Comparison of ENCODE assay signal across 21 cellular contexts in the genomic region with DNA sequence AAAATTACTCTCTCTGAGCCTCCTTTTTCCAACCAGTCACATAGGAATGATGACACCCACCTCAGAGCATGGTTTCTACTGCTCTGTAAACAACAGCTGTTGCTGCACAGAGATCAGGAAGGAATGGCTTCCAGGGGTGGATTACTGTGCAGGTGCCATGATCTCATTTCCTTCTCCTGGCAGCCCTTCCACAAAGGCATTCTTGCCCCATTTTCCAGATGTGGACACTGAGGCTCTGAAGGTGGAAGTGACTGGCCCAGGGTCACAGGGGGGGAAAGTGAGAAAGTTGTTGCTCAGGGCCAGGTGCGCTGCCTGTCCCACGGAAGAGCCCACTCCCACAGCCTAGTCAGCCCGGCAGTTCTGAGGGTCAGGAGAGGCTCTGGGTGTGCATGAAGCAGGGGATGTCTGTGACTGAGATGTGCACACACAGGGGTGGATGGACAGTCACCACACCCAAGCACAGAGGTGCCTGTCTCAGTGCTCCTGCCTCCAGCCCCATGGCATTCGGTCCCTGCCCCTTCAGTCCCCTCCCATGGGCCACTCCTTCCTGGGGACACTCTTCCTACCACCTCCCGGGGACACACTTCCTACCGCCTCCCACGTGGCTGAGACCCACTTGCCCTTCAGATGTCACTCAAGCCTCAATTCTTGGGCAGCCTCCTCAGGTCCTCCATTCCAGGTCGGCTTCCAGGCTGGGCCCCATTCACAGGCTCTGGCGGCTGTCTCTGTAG. TPM values are rescaled to one million over a fixed set of nuclear protein-coding genes. Genes with fewer than 3 reads are reported as not detected.
DNase-seq lines count a peak whose midpoint lies in the region; ATAC-seq, FAIRE-seq and TF ChIP-seq lines count a peak whose summit lies in the region.
"Had no signal": no experiment of that assay in that cellular context is flagged by ENCODE, and none has a peak within 500 bp of the region (broad histone marks: within the 10 kb centered on the region; RNA-seq: fewer than 3 reads in every experiment).

No MANE protein-coding gene starts in this region.

- intact Hi-C loops in activated CD8-positive, alpha-beta T cell treated with anti-CD3 and anti-CD28 coated beads for 36 hours (cut with micrococcal nuclease) = no loop called here
- intact Hi-C loops in PC-3 (cut with micrococcal nuclease) = no loop called here
- intact Hi-C loops in kidney (cut with DNase I) = no loop called here

- no peaks in the 10 kb centered on the region for H3F3A ChIP-seq in PC-3 (ENCODE audit: low read length, unreplicated experiment)

- BruUV-seq in PC-3 (replicated peaks; lab: Mats Ljungman, UMichigan) = no TSS peak

- H3K27me3 ChIP-seq in PC-3 (ENCODE audit: low read length) = no peaks in the 10 kb centered on the region

- ATAC-seq in activated CD8-positive, alpha-beta T cell treated with anti-CD3 and anti-CD28 coated beads, Interleukin-2, amount 10 ng/mL, durations not matched to agents 7 days and 5 days = no peak
- ATAC-seq in activated CD8-positive, alpha-beta T cell treated with anti-CD3 and anti-CD28 coated beads for 36 hours = no peak
- ATAC-seq in PC-3 (0 out of 2 replicates have a peak, but pooled peaks have one; percentile 41), GM19035 (IDR thresholded peaks at IDR 0.05; ENCODE audit: unreplicated experiment) (no peak)
- ATAC-seq: esophagus mucosa, left lung had no signal

- no peak overlapping the region for H3K4me2 ChIP-seq in PC-3 (ENCODE audit: low read length)

- H3K9me3 ChIP-seq in PC-3 (ENCODE audit: low read length) (no peaks in the 10 kb centered on the region), kidney (ENCODE audit: control insufficient read depth in 1 of 2, low read length in 2 of 2) (no peaks in the 10 kb centered on the region)
- H3K9me3 ChIP-seq: left lung, neutrophil had no signal

- H3K4me1 Mint-ChIP-seq in activated CD8-positive, alpha-beta T cell treated with anti-CD3 and anti-CD28 coated beads, Interleukin-2, amount 10 ng/mL, durations not matched to agents 7 days and 5 days (ENCODE audit: low read depth) = no peaks in the 10 kb centered on the region
- H3K4me1 Mint-ChIP-seq in activated CD8-positive, alpha-beta T cell treated with anti-CD3 and anti-CD28 coated beads for 36 hours (ENCODE audit: low read depth) = no peaks in the 10 kb centered on the region
- peaks cover 9% of the 10 kb centered on the region for H3K4me1 Mint-ChIP-seq in osteocyte (ENCODE audit: unreplicated experiment)
- H3K4me1 Mint-ChIP-seq: CD8-positive, alpha-beta memory T cell had no signal

- peak overlapping the region; percentile 43 for H3K27ac Mint-ChIP-seq in activated CD8-positive, alpha-beta T cell treated with anti-CD3 and anti-CD28 coated beads, Interleukin-2, amount 10 ng/mL, durations not matched to agents 7 days and 5 days
- no peak overlapping the region for H3K27ac Mint-ChIP-seq in activated CD8-positive, alpha-beta T cell treated with anti-CD3 and anti-CD28 coated beads for 36 hours
- H3K27ac Mint-ChIP-seq in osteocyte (ENCODE audit: unreplicated experiment) = no peak overlapping the region

- H3K27ac ChIP-seq in PC-3 (ENCODE audit: low read length) (no peak overlapping the region), kidney (ENCODE audit: low read depth in 2 of 2, low read length in 2 of 2) (no peak overlapping the region)
- H3K27ac ChIP-seq: left lung, neutrophil had no signal

- H4K20me1 ChIP-seq in PC-3 (ENCODE audit: low read length) = no peaks in the 10 kb centered on the region

- H3K9me3 Mint-ChIP-seq in activated CD8-positive, alpha-beta T cell treated with anti-CD3 and anti-CD28 coated beads, Interleukin-2, amount 10 ng/mL, durations not matched to agents 7 days and 5 days (ENCODE audit: insufficient read depth) = no peaks in the 10 kb centered on the region
- no peaks in the 10 kb centered on the region for H3K9me3 Mint-ChIP-seq in activated CD8-positive, alpha-beta T cell treated with anti-CD3 and anti-CD28 coated beads for 36 hours
- H3K9me3 Mint-ChIP-seq in osteocyte (ENCODE audit: unreplicated experiment) = no peaks in the 10 kb centered on the region
- H3K9me3 Mint-ChIP-seq: CD8-positive, alpha-beta memory T cell had no signal

- H3K36me3 ChIP-seq in PC-3 (ENCODE audit: low read depth, low read length) = no peaks in the 10 kb centered on the region
- H3K36me3 ChIP-seq in kidney (ENCODE audit: control insufficient read depth in 1 of 2, insufficient read depth in 2 of 2, low read length in 2 of 2) = no peaks in the 10 kb centered on the region
- H3K36me3 ChIP-seq: left lung, neutrophil had no signal

- H3K4me3 Mint-ChIP-seq in activated CD8-positive, alpha-beta T cell treated with anti-CD3 and anti-CD28 coated beads, Interleukin-2, amount 10 ng/mL, durations not matched to agents 7 days and 5 days = no peak overlapping the region
- no peak overlapping the region for H3K4me3 Mint-ChIP-seq in activated CD8-positive, alpha-beta T cell treated with anti-CD3 and anti-CD28 coated beads for 36 hours
- H3K4me3 Mint-ChIP-seq in osteocyte (ENCODE audit: unreplicated experiment) = no peak overlapping the region
- H3K4me3 Mint-ChIP-seq: CD8-positive, alpha-beta memory T cell had no signal

- FAIRE-seq in kidney (lab: Jason Lieb, UNC) = no peak

- no peaks in the 10 kb centered on the region for H3K79me2 ChIP-seq in PC-3 (ENCODE audit: low read length)

- H3K27me3 Mint-ChIP-seq in activated CD8-positive, alpha-beta T cell treated with anti-CD3 and anti-CD28 coated beads, Interleukin-2, amount 10 ng/mL, durations not matched to agents 7 days and 5 days (ENCODE audit: low read depth) = peaks cover 5% of the 10 kb centered on the region
- H3K27me3 Mint-ChIP-seq in activated CD8-positive, alpha-beta T cell treated with anti-CD3 and anti-CD28 coated beads for 36 hours = peaks cover 3% of the 10 kb centered on the region
- peaks cover 6% of the 10 kb centered on the region for H3K27me3 Mint-ChIP-seq in osteocyte (ENCODE audit: unreplicated experiment)

- H3K4me1 ChIP-seq in PC-3 (ENCODE audit: insufficient read depth, low read length) = no peaks in the 10 kb centered on the region; the same call in 1 of the 2 replicates
- no peaks in the 10 kb centered on the region for H3K4me1 ChIP-seq in kidney (ENCODE audit: control insufficient read depth in 1 of 2, insufficient read depth in 1 of 2, low read depth in 1 of 2, low read length in 2 of 2)
- H3K4me1 ChIP-seq: left lung had no signal

- CTCF ChIA-PET in activated CD8-positive, alpha-beta T cell treated with anti-CD3 and anti-CD28 coated beads, Interleukin-2, amount 10 ng/mL, durations not matched to agents 7 days and 5 days (lab: Charles Lee) = interaction anchor here (2.4 kb wide), 1 partner anchor 10 kb away, joined by 8 read pairs; no protein-coding TSS in a partner anchor
- CTCF ChIA-PET in activated CD8-positive, alpha-beta T cell treated with anti-CD3 and anti-CD28 coated beads for 36 hours (lab: Charles Lee) = interaction anchor here (1.2 to 1.7 kb wide), 3 partner anchors 10 to 287 kb away, joined by 3 to 6 read pairs (median 3); no protein-coding TSS in a partner anchor
- CTCF ChIA-PET in PC-3 (lab: Charles Lee) = interaction anchor here (0.5 kb wide), 1 partner anchor 300 kb away, joined by 4 read pairs; no protein-coding TSS in a partner anchor

- no peak for TF ChIP-seq CTCF in activated CD8-positive, alpha-beta T cell treated with anti-CD3 and anti-CD28 coated beads for 36 hours (IDR thresholded peaks at IDR 0.05)
- TF ChIP-seq CTCF in PC-3 (conservative IDR thresholded peaks at IDR 0.05; ENCODE audit: low read depth, low read length) = no peak
- no peak for TF ChIP-seq CTCF in kidney (IDR thresholded peaks at IDR 0.05; ENCODE audit: borderline replicate concordance, extremely low read depth, insufficient read depth)
- no peak for TF ChIP-seq CTCF in osteocyte (IDR thresholded peaks at IDR 0.05)

- H3K36me3 Mint-ChIP-seq in activated CD8-positive, alpha-beta T cell treated with anti-CD3 and anti-CD28 coated beads, Interleukin-2, amount 10 ng/mL, durations not matched to agents 7 days and 5 days (ENCODE audit: low read depth) = no peaks in the 10 kb centered on the region
- H3K36me3 Mint-ChIP-seq in activated CD8-positive, alpha-beta T cell treated with anti-CD3 and anti-CD28 coated beads for 36 hours (ENCODE audit: low read depth) = no peaks in the 10 kb centered on the region
- H3K36me3 Mint-ChIP-seq in osteocyte (ENCODE audit: unreplicated experiment) = no peaks in the 10 kb centered on the region
- H3K36me3 Mint-ChIP-seq: CD8-positive, alpha-beta memory T cell had no signal

- POLR2A ChIA-PET in activated CD8-positive, alpha-beta T cell treated with anti-CD3 and anti-CD28 coated beads, Interleukin-2, amount 10 ng/mL, durations not matched to agents 7 days and 5 days (lab: Charles Lee) = no interaction called here
- POLR2A ChIA-PET in activated CD8-positive, alpha-beta T cell treated with anti-CD3 and anti-CD28 coated beads for 36 hours (lab: Charles Lee) = no interaction called here
- POLR2A ChIA-PET in PC-3 (lab: Charles Lee; ENCODE audit: unreplicated experiment) = no interaction called here

- H3K9ac ChIP-seq in PC-3 (ENCODE audit: low read length) (no peak overlapping the region), kidney (ENCODE audit: low read length in 2 of 2) (no peak overlapping the region)

- H2AFZ ChIP-seq in PC-3 (ENCODE audit: low read length) = no peak overlapping the region

- no peak overlapping the region for H3K4me3 ChIP-seq in PC-3 (ENCODE audit: low read length)
- H3K4me3 ChIP-seq in kidney (ENCODE audit: low read length in 2 of 2) = no peak overlapping the region
- H3K4me3 ChIP-seq: left lung had no signal

- no peaks in the 10 kb centered on the region for H3K9me2 ChIP-seq in PC-3 (replicated peaks; ENCODE audit: low read length)

- no peak for DNase-seq in activated CD8-positive, alpha-beta T cell treated with anti-CD3 and anti-CD28 coated beads, Interleukin-2, amount 10 ng/mL, durations not matched to agents 7 days and 5 days
- DNase-seq in activated CD8-positive, alpha-beta T cell treated with anti-CD3 and anti-CD28 coated beads for 36 hours = no peak
- peak; percentile 38 for DNase-seq in PC-3
- peak; percentile 55 for DNase-seq in kidney
- DNase-seq in activated CD4-positive, alpha-beta T cell treated with anti-CD3 and anti-CD28 coated beads for 4 hours = no peak
- no peak for DNase-seq in osteocyte (ENCODE audit: extremely low spot score, unreplicated experiment)
- no peak for DNase-seq in NCI-H446 treated with DMSO at 0.1 percent for 48 hours (lab: John Stamatoyannopoulos, UW)
- DNase-seq: activated CD4-positive, alpha-beta T cell treated with anti-CD3 and anti-CD28 coated beads, Interleukin-2, amount 50 U/mL, for 4 hours; activated naive CD4-positive, alpha-beta T cell treated with Interleukin-2 at 50 U/mL for 16 hours; activated T-cell treated with anti-CD3 and anti-CD28 coated beads, Interleukin-2, amount 50 U/mL, for 1 hour; anterior cingulate cortex; CD8-positive, alpha-beta memory T cell; central memory CD4-positive, alpha-beta T cell; left lung; NCI-H345; Right ventricle myocardium superior; stimulated activated CD4-positive, alpha-beta T cell treated with anti-CD3 and anti-CD28 coated beads, Interleukin-12 subunit alpha, Interleukin-12 subunit beta, amount 100 ng/mL, for 4 hours; stimulated activated CD8-positive, alpha-beta memory T cell treated with anti-CD3 and anti-CD28 coated beads, Interleukin-4, amount 100 ng/mL, for 48 hours had no signal

RNA-seq across cellular contexts. Expression of a gene that starts 17.0 kb away (rescaled TPM):
- 1 to 10 TPM in 1 of 2 experiments, under 1 TPM in 1; 0.53 to 1.9 TPM for total RNA-seq in activated CD8-positive, alpha-beta T cell treated with anti-CD3 and anti-CD28 coated beads, Interleukin-2, amount 10 ng/mL, durations not matched to agents 7 days and 5 days
- 1 to 10 TPM; 1.3 to 2.2 TPM for total RNA-seq in activated CD8-positive, alpha-beta T cell treated with anti-CD3 and anti-CD28 coated beads for 36 hours
- 24.6 and 34.9 TPM in 2 replicates for total RNA-seq in PC-3 (2014; rRNA removed)
- 72.6 TPM for total RNA-seq in kidney
- polyA plus RNA-seq in kidney (ENCODE audit: insufficient read depth, low read depth, low replicate concordance) = 50.2 TPM
- 1.1 and 1.7 TPM in 2 replicates for total RNA-seq in osteocyte

RNA-seq across cellular contexts. Expression of a gene that starts 29.9 kb away (rescaled TPM):
- total RNA-seq in activated CD8-positive, alpha-beta T cell treated with anti-CD3 and anti-CD28 coated beads, Interleukin-2, amount 10 ng/mL, durations not matched to agents 7 days and 5 days = 10 to 100 TPM; 91.8 to 98.4 TPM
- total RNA-seq in activated CD8-positive, alpha-beta T cell treated with anti-CD3 and anti-CD28 coated beads for 36 hours = 10 to 100 TPM; 60.1 to 64.8 TPM
- 48.9 and 70.5 TPM in 2 replicates for total RNA-seq in PC-3 (2014; rRNA removed)
- 99.1 TPM for total RNA-seq in kidney
- 6.0 TPM for polyA plus RNA-seq in kidney (ENCODE audit: insufficient read depth, low read depth, low replicate concordance)
- 71.6 and 74.7 TPM in 2 replicates for total RNA-seq in osteocyte

Comparison
In these comparisons a context has a peak if more than half of its experiments do, and no peak if none do; other contexts are left out.
1. DNase-seq: peak in PC-3 (single experiment) and kidney (single experiment); none in activated CD8-positive, alpha-beta T cell treated with anti-CD3 and anti-CD28 coated beads, Interleukin-2, amount 10 ng/mL, durations not matched to agents 7 days and 5 days (single experiment), activated CD8-positive, alpha-beta T cell treated with anti-CD3 and anti-CD28 coated beads for 36 hours (single experiment), activated CD4-positive, alpha-beta T cell treated with anti-CD3 and anti-CD28 coated beads for 4 hours (0 of 2), osteocyte (single experiment) and NCI-H446 treated with DMSO at 0.1 percent for 48 hours (single experiment).